ENCODE assay signal across 1 cellular context in genomic region chr3:123027292-123028232, GRCh38.
TF ChIP-seq lines count a peak whose summit lies in the region.

TSS of gene SEMA5B (minus strand) at chr3:123027763. CDS start at chr3:122961263, 66,500 bp downstream.

TF ChIP-seq in WTC11, 78 proteins besides CTCF, POLR2A, EP300 and RAD21 (continued from another document):
- TF ChIP-seq STAT6 (CRISPR knock-in tag; conservative IDR thresholded peaks at IDR 0.05; ENCODE audit: low read depth) (no peak), TEAD1 (CRISPR knock-in tag; IDR thresholded peaks at IDR 0.05) (peak; percentile 43; the same call in 1 of the 2 replicates), MLX (CRISPR knock-in tag; IDR thresholded peaks at IDR 0.05) (0 out of 2 replicates have a peak, but pooled peaks have one; percentile 85), HMGA2 (CRISPR knock-in tag; IDR thresholded peaks at IDR 0.05) (no peak), JUN (CRISPR knock-in tag; IDR thresholded peaks at IDR 0.05) (no peak), ETV6 (CRISPR knock-in tag; IDR thresholded peaks at IDR 0.05) (peak; percentile 40; the same call in 1 of the 2 replicates), ZNF138 (CRISPR knock-in tag; conservative IDR thresholded peaks at IDR 0.05) (peak; percentile 16; the same call in 1 of the 2 replicates), ERG (CRISPR knock-in tag; IDR thresholded peaks at IDR 0.05) (no peak), PRDM15 (CRISPR knock-in tag; IDR thresholded peaks at IDR 0.05) (peak; percentile 60), NFATC4 (CRISPR knock-in tag; IDR thresholded peaks at IDR 0.05) (no peak), E2F4 (CRISPR knock-in tag; IDR thresholded peaks at IDR 0.05; ENCODE audit: borderline replicate concordance, low read depth) (no peak), ELF4 (CRISPR knock-in tag; IDR thresholded peaks at IDR 0.05; ENCODE audit: low read depth) (no peak), NFYB (CRISPR knock-in tag; conservative IDR thresholded peaks at IDR 0.05; ENCODE audit: low read depth) (0 out of 2 replicates have a peak, but pooled peaks have one; percentile 6), NR1H2 (CRISPR knock-in tag; IDR thresholded peaks at IDR 0.05) (no peak), CREB1 (CRISPR knock-in tag; IDR thresholded peaks at IDR 0.05) (no peak), SMAD3 (CRISPR knock-in tag; IDR thresholded peaks at IDR 0.05; ENCODE audit: borderline replicate concordance) (no peak), ZNF416 (CRISPR knock-in tag; IDR thresholded peaks at IDR 0.05) (no peak), E2F5 (CRISPR knock-in tag; IDR thresholded peaks at IDR 0.05) (peak; percentile 49), ARID4B (CRISPR knock-in tag; IDR thresholded peaks at IDR 0.05; ENCODE audit: borderline replicate concordance) (0 out of 2 replicates have a peak, but pooled peaks have one; percentile 63), ESRRA (CRISPR knock-in tag; IDR thresholded peaks at IDR 0.05; ENCODE audit: borderline replicate concordance) (no peak), ZBTB21 (CRISPR knock-in tag; IDR thresholded peaks at IDR 0.05; ENCODE audit: borderline replicate concordance) (no peak), ZMAT4 (CRISPR knock-in tag; IDR thresholded peaks at IDR 0.05) (no peak), ZNF232 (CRISPR knock-in tag; IDR thresholded peaks at IDR 0.05) (peak; percentile 75), USF2 (CRISPR knock-in tag; IDR thresholded peaks at IDR 0.05) (peak; percentile 15; the same call in 1 of the 2 replicates), TEAD4 (CRISPR knock-in tag; IDR thresholded peaks at IDR 0.05) (no peak), ZNF423 (CRISPR knock-in tag; IDR thresholded peaks at IDR 0.05) (peak; percentile 65; the same call in 1 of the 2 replicates), FOXJ3 (CRISPR knock-in tag; IDR thresholded peaks at IDR 0.05; ENCODE audit: borderline replicate concordance) (no peak)
